In genomic region chr11:72369786-72370185, GRCh38 we compare ENCODE assay signal across 25 cellular contexts.
"Had no signal": no experiment of that assay in that cellular context is flagged by ENCODE, and none has a peak within 500 bp of the region (broad histone marks: within the 10 kb centered on the region; RNA-seq: fewer than 3 reads in every experiment).

No MANE protein-coding gene starts in this region.

- H3K9me3 ChIP-seq: ascending aorta, SJSA1 had no signal

- H3K27me3 ChIP-seq: ascending aorta, body of pancreas, SJSA1 had no signal

- DNase-seq: activated B cell treated with CpG ODN at 0.5 μM for 24 hours; activated CD4-positive, alpha-beta T cell treated with anti-CD3 and anti-CD28 coated beads for 1 hour; activated CD4-positive, alpha-beta T cell treated with anti-CD3 and anti-CD28 coated beads, Interleukin-2, amount 10 ng/mL, durations not matched to agents 24 days and 14 days; activated CD4-positive, alpha-beta T cell treated with anti-CD3 and anti-CD28 coated beads, Interleukin-2, amount 50 U/mL, for 48 hours; activated CD8-positive, alpha-beta memory T cell treated with anti-CD3 and anti-CD28 coated beads, Interleukin-2, amount 10 ng/mL, durations not matched to agents 7 days and 5 days; activated effector memory CD4-positive, alpha-beta T cell treated with Interleukin-2 at 50 U/mL for 16 hours; activated naive CD4-positive, alpha-beta T cell; activated T-cell treated with anti-CD3 and anti-CD28 coated beads, Interleukin-2, amount 50 U/mL, for 24 hours; amniotic stem cell; body of pancreas; KG1; NCI-H1048; NCI-H1417 treated with DMSO at 0.1 percent for 48 hours; NCI-H1694; NCI-H2029; NCI-H345; NCI-H510A; NCI-H69; PC-3; SHP77; T-cell; T-helper 2 cell; T1000 had no signal

- ATAC-seq: activated CD8-positive, alpha-beta memory T cell treated with anti-CD3 and anti-CD28 coated beads, Interleukin-2, amount 10 ng/mL, durations not matched to agents 7 days and 5 days; body of pancreas; PC-3; T-cell had no signal

- H3K36me3 ChIP-seq: ascending aorta, SJSA1 had no signal

- H3K27ac ChIP-seq: ascending aorta, body of pancreas, SJSA1 had no signal

- H3K4me3 ChIP-seq: ascending aorta, body of pancreas, SJSA1 had no signal

- H3K4me1 ChIP-seq: ascending aorta, body of pancreas, SJSA1 had no signal
